ENCODE assay signal across 17 cellular contexts in the genomic region with DNA sequence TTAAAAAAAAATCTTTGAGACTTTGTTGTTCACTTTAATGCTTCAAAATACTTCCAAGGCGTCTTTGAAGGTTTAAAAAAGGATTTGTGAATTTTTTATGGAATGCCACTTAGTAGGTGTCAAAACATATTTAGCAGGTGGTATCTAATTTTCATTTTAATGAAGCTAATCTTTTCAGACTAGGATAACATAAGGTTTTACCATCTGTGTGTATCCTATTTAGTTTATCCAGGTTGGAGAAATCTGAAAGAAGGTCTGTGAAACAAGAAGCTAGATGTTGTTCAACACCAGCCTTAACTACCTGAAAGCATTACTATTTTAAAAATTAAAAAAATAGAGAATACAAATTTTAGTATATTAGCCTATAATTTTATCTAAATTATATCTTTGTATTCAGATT.
A peak's percentile ranks its signal among the peaks of the same experiment; 100 is the strongest.
DNase-seq lines count a peak whose midpoint lies in the region; ATAC-seq, FAIRE-seq and TF ChIP-seq lines count a peak whose summit lies in the region.
"Had no signal": no experiment of that assay in that cellular context is flagged by ENCODE, and none has a peak within 500 bp of the region (broad histone marks: within the 10 kb centered on the region; RNA-seq: fewer than 3 reads in every experiment).

No MANE protein-coding gene starts in this region.

- no peaks in the 10 kb centered on the region for H3K9me3 ChIP-seq in neural progenitor cell (ENCODE audit: low read depth)
- H3K9me3 ChIP-seq: BLaER1 treated with 17β-estradiol and CSF1 and Interleukin-3, amounts not matched to agents 10 nM and 100 nM had no signal

- H3K4me3 ChIP-seq in neural progenitor cell = no peak overlapping the region
- H3K4me3 ChIP-seq: BLaER1 treated with 17β-estradiol and CSF1 and Interleukin-3, amounts not matched to agents 10 nM and 100 nM; GM23338 had no signal

- no peaks in the 10 kb centered on the region for H3K27me3 Mint-ChIP-seq in neural progenitor cell (ENCODE audit: insufficient read depth, low read depth)
- no peaks in the 10 kb centered on the region for H3K27me3 Mint-ChIP-seq in activated naive CD8-positive, alpha-beta T cell treated with anti-CD3 and anti-CD28 coated beads for 36 hours
- H3K27me3 Mint-ChIP-seq: B cell had no signal

- H3K4me2 ChIP-seq in neural progenitor cell = no peak overlapping the region
- H3K4me2 ChIP-seq: BLaER1 treated with 17β-estradiol and CSF1 and Interleukin-3, amounts not matched to agents 10 nM and 100 nM; GM23338 had no signal

- H3K9ac ChIP-seq in neural progenitor cell = no peak overlapping the region
- H3K9ac ChIP-seq: BLaER1 treated with 17β-estradiol and CSF1 and Interleukin-3, amounts not matched to agents 10 nM and 100 nM had no signal

- no peaks in the 10 kb centered on the region for H3K27me3 ChIP-seq in neural progenitor cell
- H3K27me3 ChIP-seq: BLaER1 treated with 17β-estradiol and CSF1 and Interleukin-3, amounts not matched to agents 10 nM and 100 nM had no signal

- peak overlapping the region; percentile 46 for H2AFZ ChIP-seq in neural progenitor cell (replicated peaks)
- H2AFZ ChIP-seq: GM23338 had no signal

- no peak overlapping the region for H3K27ac ChIP-seq in neural progenitor cell
- H3K27ac ChIP-seq: BLaER1 treated with 17β-estradiol and CSF1 and Interleukin-3, amounts not matched to agents 10 nM and 100 nM had no signal

- ATAC-seq in HG02610 (IDR thresholded peaks at IDR 0.05; ENCODE audit: unreplicated experiment) = no peak
- ATAC-seq: CD8-positive, alpha-beta T cell; GM23338 had no signal

- no peak overlapping the region for H3K4me3 Mint-ChIP-seq in neural progenitor cell
- no peak overlapping the region for H3K4me3 Mint-ChIP-seq in activated naive CD8-positive, alpha-beta T cell treated with anti-CD3 and anti-CD28 coated beads for 36 hours
- H3K4me3 Mint-ChIP-seq: B cell; CD8-positive, alpha-beta T cell; GM23338 had no signal

- no peaks in the 10 kb centered on the region for H3K36me3 Mint-ChIP-seq in neural progenitor cell
- H3K36me3 Mint-ChIP-seq in activated naive CD8-positive, alpha-beta T cell treated with anti-CD3 and anti-CD28 coated beads for 36 hours = no peaks in the 10 kb centered on the region
- H3K36me3 Mint-ChIP-seq: CD8-positive, alpha-beta T cell had no signal

- no peak overlapping the region for H3K27ac Mint-ChIP-seq in neural progenitor cell
- no peak overlapping the region for H3K27ac Mint-ChIP-seq in activated naive CD8-positive, alpha-beta T cell treated with anti-CD3 and anti-CD28 coated beads for 36 hours
- H3K27ac Mint-ChIP-seq: B cell; CD8-positive, alpha-beta T cell had no signal

- H3F3A ChIP-seq in neural progenitor cell (ENCODE audit: low read depth) = no peaks in the 10 kb centered on the region

- H3K9me3 Mint-ChIP-seq in neural progenitor cell = no peaks in the 10 kb centered on the region
- H3K9me3 Mint-ChIP-seq in activated naive CD8-positive, alpha-beta T cell treated with anti-CD3 and anti-CD28 coated beads for 36 hours = no peaks in the 10 kb centered on the region
- H3K9me3 Mint-ChIP-seq: GM23338 had no signal

- H3K4me1 Mint-ChIP-seq in neural progenitor cell = peaks cover 14% of the 10 kb centered on the region
- H3K4me1 Mint-ChIP-seq in activated naive CD8-positive, alpha-beta T cell treated with anti-CD3 and anti-CD28 coated beads for 36 hours = no peaks in the 10 kb centered on the region
- H3K4me1 Mint-ChIP-seq: B cell had no signal

- TF ChIP-seq CTCF in neural progenitor cell (IDR thresholded peaks at IDR 0.05) = no peak

- DNase-seq in DMS 273 (lab: John Stamatoyannopoulos, UW; ENCODE audit: unreplicated experiment) (peak; percentile 48), NCI-H2171 (lab: John Stamatoyannopoulos, UW) (peak; percentile 4), NCI-H82 (lab: John Stamatoyannopoulos, UW) (peak; percentile 45), neural progenitor cell (ENCODE audit: low spot score) (no peak), HTR-8/SVneo (ENCODE audit: insufficient read length, low spot score) (no peak)
- DNase-seq in activated naive CD8-positive, alpha-beta T cell treated with anti-CD3 and anti-CD28 coated beads for 36 hours = no peak
- DNase-seq: Calu3; CD8-positive, alpha-beta T cell; DMS153; DMS79; GF-D8; HCEC 1CT had no signal

- no peaks in the 10 kb centered on the region for H4K20me1 ChIP-seq in neural progenitor cell (ENCODE audit: low read depth)
- H4K20me1 ChIP-seq: BLaER1 treated with 17β-estradiol and CSF1 and Interleukin-3, amounts not matched to agents 10 nM and 100 nM had no signal

- H3K4me1 ChIP-seq in neural progenitor cell = peaks cover 7% of the 10 kb centered on the region
- H3K4me1 ChIP-seq: BLaER1 treated with 17β-estradiol and CSF1 and Interleukin-3, amounts not matched to agents 10 nM and 100 nM had no signal

- no peaks in the 10 kb centered on the region for H3K79me2 ChIP-seq in neural progenitor cell (ENCODE audit: low read depth)

- H3K36me3 ChIP-seq in neural progenitor cell = no peaks in the 10 kb centered on the region
- H3K36me3 ChIP-seq: BLaER1 treated with 17β-estradiol and CSF1 and Interleukin-3, amounts not matched to agents 10 nM and 100 nM had no signal

- FAIRE-seq in HTR-8/SVneo (lab: Jason Lieb, UNC) = no peak
- FAIRE-seq: H54 had no signal

Comparison
In these comparisons a context has a peak if more than half of its experiments do, and no peak if none do; other contexts are left out.
1. DNase-seq: peak in DMS 273 (single experiment), NCI-H2171 (single experiment) and NCI-H82 (single experiment); none in neural progenitor cell (single experiment), activated naive CD8-positive, alpha-beta T cell treated with anti-CD3 and anti-CD28 coated beads for 36 hours (single experiment) and HTR-8/SVneo (single experiment).